13 cellular contexts compared by ENCODE assay signal in genomic region chr7:2958416-2959342, GRCh38.
DNase-seq lines count a peak whose midpoint lies in the region; ATAC-seq, FAIRE-seq and TF ChIP-seq lines count a peak whose summit lies in the region.
"Had no signal": no experiment of that assay in that cellular context is flagged by ENCODE, and none has a peak within 500 bp of the region (broad histone marks: within the 10 kb centered on the region; RNA-seq: fewer than 3 reads in every experiment).

No MANE protein-coding gene starts in this region.

- H3K4me1 ChIP-seq in HepG2 (ENCODE audit: insufficient read depth, low read length): no peaks in the 10 kb centered on the region

- peak; percentile 28 for DNase-seq in activated T-cell treated with anti-CD3 and anti-CD28 coated beads, Interleukin-2, amount 50 U/mL, for 24 hours
- DNase-seq in activated T-cell treated with anti-CD3 and anti-CD28 coated beads for 4 hours (no peak), immature natural killer cell (no peak), HFFc6 (no peak), HepG2 (ENCODE audit: low spot score) (no peak)
- no peak for DNase-seq in activated CD8-positive, alpha-beta T cell treated with anti-CD3 and anti-CD28 coated beads, Interleukin-2, amount 10 ng/mL, durations not matched to agents 7 days and 5 days
- peak in 1 of 2 donors; percentile 7 for DNase-seq in stimulated activated naive CD8-positive, alpha-beta T cell treated with anti-CD3 and anti-CD28 coated beads, Interleukin-15, amount 100 ng/mL, for 72 hours
- DNase-seq: Calu3, NCI-H1930, NCI-H526 had no signal

- WGBS in HepG2 (ENCODE audit: low lambda C conversion rate): 66% methylated on average over 21 of the region's 21 CpGs

- no peak overlapping the region for H3K27ac ChIP-seq in HepG2 (ENCODE audit: extremely low read length, insufficient read depth, low read length)
- H3K27ac ChIP-seq: cardiac muscle cell, thoracic aorta had no signal

- no peak for TF ChIP-seq CTCF in HFFc6 (IDR thresholded peaks at IDR 0.05)
- TF ChIP-seq CTCF in HepG2 (CRISPR knock-in tag; IDR thresholded peaks at IDR 0.05): no peak

- H3K4me1 Mint-ChIP-seq in activated T-cell treated with anti-CD3 and anti-CD28 coated beads, Interleukin-2, amount 50 U/mL, for 24 hours (ENCODE audit: low read depth): peaks cover 82% of the 10 kb centered on the region
- peaks cover 89% of the 10 kb centered on the region for H3K4me1 Mint-ChIP-seq in activated CD8-positive, alpha-beta T cell treated with anti-CD3 and anti-CD28 coated beads, Interleukin-2, amount 10 ng/mL, durations not matched to agents 7 days and 5 days (ENCODE audit: low read depth)
- H3K4me1 Mint-ChIP-seq in immature natural killer cell: peaks cover 71 to 83% of the 10 kb centered on the region in 2 donors
- peaks cover 86% of the 10 kb centered on the region for H3K4me1 Mint-ChIP-seq in stimulated activated naive CD8-positive, alpha-beta T cell treated with anti-CD3 and anti-CD28 coated beads, Interleukin-15, amount 100 ng/mL, for 72 hours
- no peaks in the 10 kb centered on the region for H3K4me1 Mint-ChIP-seq in HFFc6 (ENCODE audit: low read depth)

- no peak overlapping the region for H3K4me2 ChIP-seq in HepG2 (ENCODE audit: low read depth, low read length)

- intact Hi-C loops in HepG2 (cut with micrococcal nuclease; ENCODE audit: unreplicated experiment): no loop called here

- no peak overlapping the region for H3K4me3 Mint-ChIP-seq in activated T-cell treated with anti-CD3 and anti-CD28 coated beads, Interleukin-2, amount 50 U/mL, for 24 hours
- H3K4me3 Mint-ChIP-seq in activated CD8-positive, alpha-beta T cell treated with anti-CD3 and anti-CD28 coated beads, Interleukin-2, amount 10 ng/mL, durations not matched to agents 7 days and 5 days: no peak overlapping the region
- H3K4me3 Mint-ChIP-seq in immature natural killer cell: peak overlapping the region in 1 of 5 donors; percentile 54
- H3K4me3 Mint-ChIP-seq in stimulated activated naive CD8-positive, alpha-beta T cell treated with anti-CD3 and anti-CD28 coated beads, Interleukin-15, amount 100 ng/mL, for 72 hours: peak overlapping the region in 1 of 2 donors; percentile 54
- H3K4me3 Mint-ChIP-seq in HFFc6: no peak overlapping the region

- POLR2A ChIA-PET in activated CD8-positive, alpha-beta T cell treated with anti-CD3 and anti-CD28 coated beads, Interleukin-2, amount 10 ng/mL, durations not matched to agents 7 days and 5 days (lab: Charles Lee): interaction anchor here (1.2 kb wide), 2 partner anchors 13 to 20 kb away, joined by 3 to 4 read pairs; no protein-coding TSS in a partner anchor
- POLR2A ChIA-PET in HepG2 (lab: Yijun Ruan, JAX): no interaction called here

- no peak overlapping the region for H2AFZ ChIP-seq in HepG2 (ENCODE audit: low read length)

- no peaks in the 10 kb centered on the region for H3K27me3 Mint-ChIP-seq in activated T-cell treated with anti-CD3 and anti-CD28 coated beads, Interleukin-2, amount 50 U/mL, for 24 hours
- H3K27me3 Mint-ChIP-seq in activated CD8-positive, alpha-beta T cell treated with anti-CD3 and anti-CD28 coated beads, Interleukin-2, amount 10 ng/mL, durations not matched to agents 7 days and 5 days (ENCODE audit: low read depth): no peaks in the 10 kb centered on the region
- H3K27me3 Mint-ChIP-seq in immature natural killer cell (ENCODE audit: low read depth in 3 of 3) (peaks cover 0 to 11% (median 8%) of the 10 kb centered on the region in 3 donors), HFFc6 (ENCODE audit: insufficient read depth) (peaks cover 7% of the 10 kb centered on the region)
- no peaks in the 10 kb centered on the region for H3K27me3 Mint-ChIP-seq in stimulated activated naive CD8-positive, alpha-beta T cell treated with anti-CD3 and anti-CD28 coated beads, Interleukin-15, amount 100 ng/mL, for 72 hours

- H3K79me2 ChIP-seq in HepG2 (ENCODE audit: insufficient read depth, low read length): no peaks in the 10 kb centered on the region

- FAIRE-seq in HepG2 (lab: Jason Lieb, UNC): no peak

- peaks cover 79% of the 10 kb centered on the region for H3K36me3 Mint-ChIP-seq in activated T-cell treated with anti-CD3 and anti-CD28 coated beads, Interleukin-2, amount 50 U/mL, for 24 hours (ENCODE audit: low read depth)
- peaks cover 79% of the 10 kb centered on the region for H3K36me3 Mint-ChIP-seq in activated CD8-positive, alpha-beta T cell treated with anti-CD3 and anti-CD28 coated beads, Interleukin-2, amount 10 ng/mL, durations not matched to agents 7 days and 5 days (ENCODE audit: low read depth)
- H3K36me3 Mint-ChIP-seq in immature natural killer cell: peaks cover 0 to 18% (median 7%) of the 10 kb centered on the region in 3 donors
- no peaks in the 10 kb centered on the region for H3K36me3 Mint-ChIP-seq in HFFc6 (ENCODE audit: low read depth)

- no peaks in the 10 kb centered on the region for H3K9me3 Mint-ChIP-seq in activated T-cell treated with anti-CD3 and anti-CD28 coated beads, Interleukin-2, amount 50 U/mL, for 24 hours
- no peaks in the 10 kb centered on the region for H3K9me3 Mint-ChIP-seq in activated CD8-positive, alpha-beta T cell treated with anti-CD3 and anti-CD28 coated beads, Interleukin-2, amount 10 ng/mL, durations not matched to agents 7 days and 5 days (ENCODE audit: insufficient read depth)
- H3K9me3 Mint-ChIP-seq in immature natural killer cell (no peaks in the 10 kb centered on the region), HFFc6 (peaks cover 4% of the 10 kb centered on the region; the same call in 1 of the 2 replicates)
- no peaks in the 10 kb centered on the region for H3K9me3 Mint-ChIP-seq in stimulated activated naive CD8-positive, alpha-beta T cell treated with anti-CD3 and anti-CD28 coated beads, Interleukin-15, amount 100 ng/mL, for 72 hours

- in situ Hi-C loops in HepG2 (cut with HindIII; ENCODE audit: extremely low pct_ligation_motif_present, low pct_unique_long_range_greater_than_20kb): no loop called here

- no peak overlapping the region for H3K9ac ChIP-seq in HepG2 (ENCODE audit: insufficient read depth, low read depth, low read length)

- H3K27ac Mint-ChIP-seq in activated T-cell treated with anti-CD3 and anti-CD28 coated beads, Interleukin-2, amount 50 U/mL, for 24 hours: peak overlapping the region; percentile 96
- H3K27ac Mint-ChIP-seq in activated CD8-positive, alpha-beta T cell treated with anti-CD3 and anti-CD28 coated beads, Interleukin-2, amount 10 ng/mL, durations not matched to agents 7 days and 5 days: peak overlapping the region; percentile 84
- H3K27ac Mint-ChIP-seq in immature natural killer cell: peak overlapping the region; percentile 82 to 89 (median 87)
- H3K27ac Mint-ChIP-seq in stimulated activated naive CD8-positive, alpha-beta T cell treated with anti-CD3 and anti-CD28 coated beads, Interleukin-15, amount 100 ng/mL, for 72 hours: peak overlapping the region; percentile 79 to 95
- no peak overlapping the region for H3K27ac Mint-ChIP-seq in HFFc6

- no peak for TF ChIP-seq POLR2A in HepG2 (IDR thresholded peaks at IDR 0.05; ENCODE audit: insufficient read depth in 1 of 2, low read depth in 2 of 2, low read length in 2 of 2)

- no peaks in the 10 kb centered on the region for H4K20me1 ChIP-seq in HepG2 (ENCODE audit: insufficient read depth, low read length)

- CTCF ChIA-PET in activated CD8-positive, alpha-beta T cell treated with anti-CD3 and anti-CD28 coated beads, Interleukin-2, amount 10 ng/mL, durations not matched to agents 7 days and 5 days (lab: Charles Lee): interaction anchor here (1.6 to 1.9 kb wide), 2 partner anchors 24 to 106 kb away, joined by 5 read pairs; no protein-coding TSS in a partner anchor
- CTCF ChIA-PET in HepG2 (lab: Yijun Ruan, JAX; ENCODE audit: low intra/inter-chr PET ratio, low total read pairs): no interaction called here

- no peaks in the 10 kb centered on the region for H3K9me3 ChIP-seq in HepG2 (ENCODE audit: low read length)
- H3K9me3 ChIP-seq: thoracic aorta had no signal

- no TSS peak for BruUV-seq in HepG2 (replicated peaks; lab: Mats Ljungman, UMichigan)

- TF ChIP-seq RAD21 in HepG2 (CRISPR knock-in tag; IDR thresholded peaks at IDR 0.05): no peak

- 0 out of 5 replicates have a peak, but pooled peaks cover 0 to 1% of the 10 kb centered on the region in 2 experiments for H3K27me3 ChIP-seq in HepG2 (ENCODE audit: control insufficient read depth in 1 of 2, insufficient read depth in 2 of 2, low read length in 2 of 2)
- H3K27me3 ChIP-seq: cardiac muscle cell had no signal

- H3K36me3 ChIP-seq in HepG2 (replicated peaks in 1 of 2; ENCODE audit: control insufficient read depth in 1 of 2, insufficient read depth in 2 of 2, low read length in 2 of 2): no peaks in the 10 kb centered on the region
- H3K36me3 ChIP-seq: cardiac muscle cell, thoracic aorta had no signal

- TF ChIP-seq EP300 in HepG2 (IDR thresholded peaks at IDR 0.05; ENCODE audit: low read depth in 2 of 2, low read length in 2 of 2) (no peak), HepG2 (CRISPR knock-in tag; IDR thresholded peaks at IDR 0.05; ENCODE audit: borderline replicate concordance) (no peak)

- no peak for ATAC-seq in activated CD8-positive, alpha-beta T cell treated with anti-CD3 and anti-CD28 coated beads, Interleukin-2, amount 10 ng/mL, durations not matched to agents 7 days and 5 days
- ATAC-seq in stimulated activated naive CD8-positive, alpha-beta T cell treated with anti-CD3 and anti-CD28 coated beads, Interleukin-15, amount 100 ng/mL, for 72 hours: no peak
- ATAC-seq in HepG2 (no peak), GM18870 (IDR thresholded peaks at IDR 0.05; ENCODE audit: unreplicated experiment) (no peak)

- H3K4me3 ChIP-seq in HepG2 (replicated peaks in 1 of 3; ENCODE audit: insufficient read depth in 1 of 3, low read depth in 2 of 3, low read length in 3 of 3): no peak overlapping the region
- H3K4me3 ChIP-seq: cardiac muscle cell, thoracic aorta had no signal

TF ChIP-seq in HepG2, 621 proteins besides CTCF, POLR2A, EP300 and RAD21 (continues in another document):
- no peak for TF ChIP-seq ARID2 (CRISPR knock-in tag; IDR thresholded peaks at IDR 0.05; ENCODE audit: borderline replicate concordance)
- TF ChIP-seq ZBTB39 (CRISPR knock-in tag; IDR thresholded peaks at IDR 0.05): no peak
- no peak for TF ChIP-seq ZNF546 (CRISPR knock-in tag; conservative IDR thresholded peaks at IDR 0.05)
